In the genomic region with DNA sequence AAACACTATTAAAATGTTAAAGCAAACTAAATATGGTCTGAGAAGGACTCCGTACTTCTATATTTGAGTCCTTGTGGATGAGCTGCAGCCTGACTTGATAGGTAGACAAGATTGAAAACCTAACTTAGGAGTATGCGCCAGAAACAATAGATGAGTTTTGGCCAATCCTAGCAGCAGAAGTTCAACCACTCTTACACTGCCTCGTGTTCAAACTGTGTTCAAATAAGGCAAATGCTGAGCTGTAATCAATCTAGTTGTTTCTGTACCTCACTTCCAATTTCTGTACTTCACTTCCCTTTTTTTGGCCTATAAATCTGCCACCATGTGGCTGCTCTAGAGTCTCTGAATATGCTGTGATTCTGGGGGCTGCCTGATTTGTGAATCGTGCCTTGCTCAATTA, we compare ENCODE assay signal across 9 cellular contexts.
DNase-seq lines count a peak whose midpoint lies in the region; ATAC-seq and TF ChIP-seq lines count a peak whose summit lies in the region.
"Had no signal": no experiment of that assay in that cellular context is flagged by ENCODE, and none has a peak within 500 bp of the region (broad histone marks: within the 10 kb centered on the region; RNA-seq: fewer than 3 reads in every experiment).

No MANE protein-coding gene starts in this region.

- peak overlapping the region; percentile 74 for H3K4me3 Mint-ChIP-seq in nephron progenitor cell

- peaks cover 22% of the 10 kb centered on the region for H3K36me3 Mint-ChIP-seq in nephron progenitor cell (ENCODE audit: low read depth)

- no peak for TF ChIP-seq CTCF in nephron progenitor cell (IDR thresholded peaks at IDR 0.05)

- H3K4me1 Mint-ChIP-seq in nephron progenitor cell: peaks cover 7% of the 10 kb centered on the region

- ATAC-seq in GM19043 (IDR thresholded peaks at IDR 0.05; ENCODE audit: low read depth, unreplicated experiment): peak; percentile 88
- ATAC-seq in HG02938 (IDR thresholded peaks at IDR 0.05; ENCODE audit: unreplicated experiment): peak; percentile 86
- ATAC-seq in GM21825 (IDR thresholded peaks at IDR 0.05; ENCODE audit: unreplicated experiment): no peak

- DNase-seq in NOMO-1 treated with dmso at 0.1 percent for 144 hours (lab: John Stamatoyannopoulos, UW; ENCODE audit: unreplicated experiment) (peak; percentile 77), nephron progenitor cell (no peak), islet precursor cell (no peak), foreskin melanocyte (no peak), SHP77 treated with DMSO at 0.1 percent for 48 hours (lab: John Stamatoyannopoulos, UW) (no peak)
- DNase-seq: occipital lobe had no signal

- peak overlapping the region; percentile 84 for H3K27ac Mint-ChIP-seq in nephron progenitor cell

- H3K9me3 Mint-ChIP-seq in nephron progenitor cell: peaks cover 13% of the 10 kb centered on the region

- H3K27me3 Mint-ChIP-seq in nephron progenitor cell (ENCODE audit: low read depth, poor library complexity): peaks cover 2% of the 10 kb centered on the region
